ENCODE assay signal across 8 cellular contexts in the genomic region with DNA sequence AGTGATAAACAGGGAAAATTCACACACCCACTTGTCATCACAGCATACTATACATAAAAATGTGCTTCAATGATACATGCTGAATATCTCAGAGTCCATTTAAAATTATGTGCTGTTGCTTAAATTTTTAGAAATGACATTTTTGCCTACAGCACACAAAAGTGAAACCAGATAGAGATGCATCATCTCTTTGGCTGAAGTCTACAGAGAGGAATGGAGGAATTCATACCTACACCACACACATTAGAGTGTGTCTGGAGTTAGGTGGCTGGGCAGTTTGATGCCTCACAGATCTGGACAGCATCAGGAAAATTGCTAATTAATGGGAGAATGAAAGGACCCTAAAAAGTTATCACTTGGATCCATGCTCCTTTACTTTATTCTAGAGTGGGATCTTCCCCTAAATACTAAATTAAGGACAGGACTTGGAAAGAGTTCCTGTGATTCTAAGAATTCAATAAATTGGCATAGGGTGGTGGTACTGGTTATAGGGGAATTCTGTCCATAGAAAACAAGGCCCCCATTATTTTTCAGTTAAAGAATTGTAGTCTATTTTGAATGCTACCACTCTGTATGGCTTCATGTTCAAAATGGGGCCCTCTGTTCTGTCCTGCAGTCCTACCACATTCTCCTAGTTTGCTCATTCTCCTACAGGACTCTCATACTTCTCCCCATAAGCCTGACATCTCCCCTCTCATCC. TPM values are rescaled to one million over a fixed set of nuclear protein-coding genes. Genes with fewer than 3 reads are reported as not detected.
DNase-seq lines count a peak whose midpoint lies in the region; ATAC-seq and TF ChIP-seq lines count a peak whose summit lies in the region.

No MANE protein-coding gene starts in this region.

- H3K14ac ChIP-seq in H9 (ENCODE audit: insufficient read depth, low read length): no peak overlapping the region

- H4K20me1 ChIP-seq in hepatocyte (ENCODE audit: insufficient read depth, poor library complexity, severe bottlenecking) (no peaks in the 10 kb centered on the region), H9 (ENCODE audit: control insufficient read depth, insufficient read depth, insufficient read length) (no peaks in the 10 kb centered on the region)

- H3K9me3 ChIP-seq in hepatocyte (ENCODE audit: low read depth) (no peaks in the 10 kb centered on the region), transverse colon (no peaks in the 10 kb centered on the region), H9 (ENCODE audit: control insufficient read depth, low read depth, low read length) (no peaks in the 10 kb centered on the region)

- no peaks in the 10 kb centered on the region for H3K79me1 ChIP-seq in H9 (ENCODE audit: insufficient read depth, low read depth, low read length, poor library complexity, severe bottlenecking)

- H3K56ac ChIP-seq in H9 (ENCODE audit: insufficient read length, low read depth, low read length): no peak overlapping the region

- H3K79me2 ChIP-seq in hepatocyte (no peaks in the 10 kb centered on the region), H9 (ENCODE audit: insufficient read depth, low read length) (no peaks in the 10 kb centered on the region)

- peaks cover 0 to 6% of the 10 kb centered on the region in 2 experiments for H3K4me1 Mint-ChIP-seq in H9

- peak overlapping the region; percentile 55 for H3K4me2 ChIP-seq in hepatocyte
- H3K4me2 ChIP-seq in H9 (ENCODE audit: insufficient read depth, insufficient read length, low read length): no peak overlapping the region

- no peak overlapping the region for H4K8ac ChIP-seq in H9 (replicated peaks; ENCODE audit: insufficient read length, low read depth, low read length)

- H3K36me3 ChIP-seq in hepatocyte (replicated peaks; ENCODE audit: insufficient read depth, low read depth): no peaks in the 10 kb centered on the region
- no peaks in the 10 kb centered on the region for H3K36me3 ChIP-seq in transverse colon

- H2AFZ ChIP-seq in hepatocyte (peak overlapping the region; percentile 27), H9 (ENCODE audit: low read length) (no peak overlapping the region)

- TF ChIP-seq CTCF in hepatocyte (IDR thresholded peaks at IDR 0.05; ENCODE audit: poor library complexity) (no peak), transverse colon (IDR thresholded peaks at IDR 0.05) (no peak), H9 (conservative IDR thresholded peaks at IDR 0.05) (no peak)

- H3K27me3 ChIP-seq in hepatocyte: no peaks in the 10 kb centered on the region
- no peaks in the 10 kb centered on the region for H3K27me3 ChIP-seq in transverse colon
- H3K27me3 ChIP-seq in H9 (ENCODE audit: insufficient read depth, low read length): no peaks in the 10 kb centered on the region

- no peak overlapping the region for H3K4ac ChIP-seq in H9 (ENCODE audit: low read depth, low read length)

- no peak overlapping the region for H3K4me3 Mint-ChIP-seq in H9

- H3K9ac ChIP-seq in H9 (ENCODE audit: extremely low read depth, insufficient read length, low read length): no peak overlapping the region

- no peaks in the 10 kb centered on the region for H3K27me3 Mint-ChIP-seq in H9 (ENCODE audit: low read depth)

- no peak for DNase-seq in activated naive CD4-positive, alpha-beta T cell treated with anti-CD3 and anti-CD28 coated beads, Interleukin-2, amount 50 U/mL, for 72 hours (ENCODE audit: low spot score in 2 of 2)
- DNase-seq in activated naive CD4-positive, alpha-beta T cell treated with Interleukin-2 at 50 U/mL for 16 hours: no peak
- DNase-seq in RPMI7951 (ENCODE audit: low read depth) (peak; percentile 39), hepatocyte (ENCODE audit: low spot score) (no peak), transverse colon (no peak), H9 (no peak), NCI-H1092 (lab: John Stamatoyannopoulos, UW) (no peak), NCI-H82 treated with DMSO at 0.1 percent for 48 hours (lab: John Stamatoyannopoulos, UW; ENCODE audit: unreplicated experiment) (no peak)

- H3K9me3 Mint-ChIP-seq in activated naive CD4-positive, alpha-beta T cell treated with anti-CD3 and anti-CD28 coated beads, Interleukin-2, amount 50 U/mL, for 72 hours: no peaks in the 10 kb centered on the region
- peaks cover 2 to 7% of the 10 kb centered on the region in 2 experiments; a peak in 4 of 5 replicates for H3K9me3 Mint-ChIP-seq in H9

- no peaks in the 10 kb centered on the region for H3K4me1 ChIP-seq in hepatocyte (ENCODE audit: insufficient read depth)
- peaks cover 0 to 4% (median 0%) of the 10 kb centered on the region in 4 donors for H3K4me1 ChIP-seq in transverse colon
- no peaks in the 10 kb centered on the region; the same call in 1 of the 2 replicates for H3K4me1 ChIP-seq in H9 (ENCODE audit: insufficient read depth, low read length)

- in situ Hi-C loops in transverse colon (cut with MboI; ENCODE audit: low pct_ligation_motif_present in 1 of 4, low pct_unique_long_range_greater_than_20kb in 1 of 4, low sequenced_read_pairs in 3 of 4): no loop called here

- peaks cover 5 to 11% of the 10 kb centered on the region in 2 donors for H3K36me3 Mint-ChIP-seq in activated naive CD4-positive, alpha-beta T cell treated with anti-CD3 and anti-CD28 coated beads, Interleukin-2, amount 50 U/mL, for 72 hours
- peaks cover 15 to 30% (median 18%) of the 10 kb centered on the region in 3 experiments; a peak in 6 of 7 replicates for H3K36me3 Mint-ChIP-seq in H9 (ENCODE audit: insufficient read depth in 1 of 3, low read depth in 3 of 3)

- no peak overlapping the region for H3K27ac Mint-ChIP-seq in activated naive CD4-positive, alpha-beta T cell treated with anti-CD3 and anti-CD28 coated beads, Interleukin-2, amount 50 U/mL, for 72 hours
- no peak overlapping the region for H3K27ac Mint-ChIP-seq in H9

- H3K27ac ChIP-seq in hepatocyte (peak overlapping the region; percentile 28), transverse colon (peak overlapping the region; percentile 64 to 73 (median 70)), H9 (ENCODE audit: insufficient read length, low read depth, low read length) (no peak overlapping the region)

- H2BK12ac ChIP-seq in H9 (ENCODE audit: insufficient read length, low read depth, low read length): no peak overlapping the region

- H3K4me3 ChIP-seq in hepatocyte (no peak overlapping the region), transverse colon (peak overlapping the region in 1 of 4 donors; percentile 30)

- ATAC-seq in activated naive CD4-positive, alpha-beta T cell treated with anti-CD3 and anti-CD28 coated beads, Interleukin-2, amount 50 U/mL, for 72 hours: peak; percentile 42 to 45

- no peak for TF ChIP-seq POLR2A in transverse colon (IDR thresholded peaks at IDR 0.05)

- H3K23me2 ChIP-seq in H9 (ENCODE audit: insufficient read length, low read depth, low read length, poor library complexity, severe bottlenecking): no peaks in the 10 kb centered on the region

- H4K91ac ChIP-seq in H9 (ENCODE audit: insufficient read length, low read depth, low read length): no peak overlapping the region

- no peak overlapping the region for H2BK20ac ChIP-seq in H9 (ENCODE audit: low read depth, low read length, poor library complexity, severe bottlenecking)

- no peaks in the 10 kb centered on the region for H3K9me2 ChIP-seq in hepatocyte (replicated peaks; ENCODE audit: insufficient read depth)

- H3T11ph ChIP-seq in H9 (ENCODE audit: low read length): no peak overlapping the region

- TF ChIP-seq EP300 in transverse colon (IDR thresholded peaks at IDR 0.05; ENCODE audit: low read depth): no peak

- no peak overlapping the region for H4K5ac ChIP-seq in H9 (ENCODE audit: insufficient read length, low read depth, low read length)

- H2BK120ac ChIP-seq in H9 (ENCODE audit: low read depth, low read length, poor library complexity, severe bottlenecking): no peak overlapping the region

- H2BK5ac ChIP-seq in H9 (ENCODE audit: insufficient read length, low read length): no peak overlapping the region

- H2AK5ac ChIP-seq in H9 (ENCODE audit: insufficient read length, low read length): no peak overlapping the region

- intact Hi-C loops in transverse colon (cut with DNase I; ENCODE audit: low total_unique reads): no loop called here

- H2BK15ac ChIP-seq in H9 (ENCODE audit: low read depth, low read length): no peak overlapping the region

- H3K18ac ChIP-seq in H9 (ENCODE audit: insufficient read length, low read depth, low read length): no peak overlapping the region

- H3K23ac ChIP-seq in H9 (ENCODE audit: insufficient read length, low read depth, low read length): no peak overlapping the region

RNA-seq across cellular contexts. Expression of a gene that starts 41.3 kb away (rescaled TPM):
- 1 to 10 TPM; 1.6 to 1.7 TPM for total RNA-seq in activated naive CD4-positive, alpha-beta T cell treated with anti-CD3 and anti-CD28 coated beads, Interleukin-2, amount 50 U/mL, for 72 hours
- total RNA-seq in RPMI7951 (2014; rRNA removed; shearing (Covaris generic)): 9.3 and 10.3 TPM in 2 replicates
- total RNA-seq in hepatocyte (12.2 TPM in 2 replicates), transverse colon (1 to 10 TPM; 5.2 to 8.1 (median 6.1) TPM), H9 (2021) (11.5 and 11.7 TPM in 2 replicates)
- 8.0 and 8.8 TPM in 2 replicates for polyA plus RNA-seq in hepatocyte
